In the genomic region with DNA sequence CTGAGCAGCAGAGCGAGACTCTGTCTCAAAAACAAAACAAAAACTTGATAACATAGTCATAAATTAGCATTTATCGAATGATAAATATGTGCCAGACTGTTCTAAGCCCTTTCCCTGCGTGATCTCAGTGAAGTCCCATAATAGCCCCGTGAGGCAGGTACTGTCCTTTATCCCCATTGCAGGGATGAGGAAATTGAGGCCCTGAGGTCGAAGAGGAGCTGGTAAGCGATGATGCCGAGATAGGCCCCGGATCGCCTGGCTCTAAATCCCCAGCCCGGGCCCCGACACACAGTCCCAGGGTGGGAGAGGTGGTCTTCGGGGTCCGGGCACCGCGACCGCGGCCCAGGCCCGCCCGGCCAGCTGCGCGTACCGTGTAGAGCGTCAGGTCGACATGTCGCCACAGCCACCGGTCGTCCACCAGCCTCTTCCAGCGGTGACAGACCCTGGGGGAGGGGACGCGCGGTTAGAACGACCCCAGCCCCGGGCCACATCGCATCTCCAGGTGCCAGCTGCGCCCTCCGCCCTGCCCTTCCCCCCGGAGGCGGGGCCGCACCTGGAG, we compare ENCODE assay signal across 8 cellular contexts. TPM values are rescaled to one million over a fixed set of nuclear protein-coding genes. Genes with fewer than 3 reads are reported as not detected.
DNase-seq lines count a peak whose midpoint lies in the region; ATAC-seq, FAIRE-seq and TF ChIP-seq lines count a peak whose summit lies in the region.

No MANE protein-coding gene starts in this region.

- H4K20me1 ChIP-seq in BLaER1 (peaks cover 10% of the 10 kb centered on the region), Karpas-422 (ENCODE audit: insufficient read depth, low read depth, low read length) (peaks cover 4% of the 10 kb centered on the region; the same call in 1 of the 2 replicates)

- H3K36me3 Mint-ChIP-seq in naive thymus-derived CD4-positive, alpha-beta T cell: peaks cover 12 to 30% (median 24%) of the 10 kb centered on the region in 5 donors

- H3K4me3 ChIP-seq in BLaER1: peak overlapping the region; percentile 99
- H3K4me3 ChIP-seq in Karpas-422 (ENCODE audit: low read length): peak overlapping the region; percentile 98
- H3K4me3 ChIP-seq in colonic mucosa: peak overlapping the region; percentile 99
- peak overlapping the region; percentile 100 for H3K4me3 ChIP-seq in naive thymus-derived CD4-positive, alpha-beta T cell (ENCODE audit: low read length)

- H3K27me3 ChIP-seq in BLaER1: no peaks in the 10 kb centered on the region
- no peaks in the 10 kb centered on the region for H3K27me3 ChIP-seq in Karpas-422 (ENCODE audit: low read length)
- H3K27me3 ChIP-seq in colonic mucosa: no peaks in the 10 kb centered on the region
- H3K27me3 ChIP-seq in naive thymus-derived CD4-positive, alpha-beta T cell (ENCODE audit: control insufficient read depth in 2 of 2, insufficient read depth in 2 of 2, low read length in 2 of 2): no peaks in the 10 kb centered on the region

- FAIRE-seq in RCC 7860 (lab: Jason Lieb, UNC): no peak

- POLR2A ChIA-PET in naive thymus-derived CD4-positive, alpha-beta T cell (lab: Charles Lee): interaction anchor here (0.6 to 2.5 kb wide), 10 partner anchors 9 to 491 kb away, joined by 3 to 19 read pairs (median 3); a partner anchor contains a TSS

- intact Hi-C loops in colonic mucosa (cut with DNase I): no loop called here
- intact Hi-C loops in naive thymus-derived CD4-positive, alpha-beta T cell (cut with micrococcal nuclease): loop anchor here (2.0 to 10.0 kb wide), 10 partner anchors 279 to 1896 kb away; a partner anchor contains a TSS

- H3K9me3 Mint-ChIP-seq in naive thymus-derived CD4-positive, alpha-beta T cell: peaks cover 0 to 17% (median 1%) of the 10 kb centered on the region in 11 donors

- H3K4me1 ChIP-seq in BLaER1 (peaks cover 28% of the 10 kb centered on the region), Karpas-422 (ENCODE audit: low read length) (peaks cover 17% of the 10 kb centered on the region), colonic mucosa (peaks cover 17% of the 10 kb centered on the region)
- peaks cover 9 to 14% of the 10 kb centered on the region in 2 donors for H3K4me1 ChIP-seq in naive thymus-derived CD4-positive, alpha-beta T cell (ENCODE audit: control insufficient read depth in 2 of 2, insufficient read depth in 2 of 2, low read length in 2 of 2)

- no peak for ATAC-seq in naive thymus-derived CD4-positive, alpha-beta T cell
- ATAC-seq in GM18520 (IDR thresholded peaks at IDR 0.05; ENCODE audit: unreplicated experiment) (no peak), GM21360 (IDR thresholded peaks at IDR 0.05; ENCODE audit: unreplicated experiment) (no peak)

- H3K27ac ChIP-seq in BLaER1 (peak overlapping the region; percentile 90), Karpas-422 (ENCODE audit: low read length) (peak overlapping the region; percentile 89), colonic mucosa (peak overlapping the region; percentile 99)
- H3K27ac ChIP-seq in naive thymus-derived CD4-positive, alpha-beta T cell (ENCODE audit: low read depth, low read length): peak overlapping the region; percentile 99

- H2AFZ ChIP-seq in Karpas-422 (ENCODE audit: low read length): peak overlapping the region; percentile 99; the same call in 1 of the 2 replicates

- H3K9me3 ChIP-seq in BLaER1 (peaks cover 31% of the 10 kb centered on the region), Karpas-422 (ENCODE audit: low read length) (no peaks in the 10 kb centered on the region; the same call in 1 of the 2 replicates), colonic mucosa (no peaks in the 10 kb centered on the region)
- H3K9me3 ChIP-seq in naive thymus-derived CD4-positive, alpha-beta T cell (ENCODE audit: control insufficient read depth in 2 of 3, low read length in 3 of 3): no peaks in the 10 kb centered on the region

- peaks cover 46% of the 10 kb centered on the region for H3K79me2 ChIP-seq in Karpas-422 (ENCODE audit: low read length)

- no peak for TF ChIP-seq CTCF in colonic mucosa (IDR thresholded peaks at IDR 0.05)

- H3K4me2 ChIP-seq in BLaER1: peak overlapping the region; percentile 84
- peak overlapping the region; percentile 85 for H3K4me2 ChIP-seq in Karpas-422 (ENCODE audit: low read depth, low read length, poor library complexity, severe bottlenecking)

- H3K27me3 Mint-ChIP-seq in naive thymus-derived CD4-positive, alpha-beta T cell: no peaks in the 10 kb centered on the region

- H3K36me3 ChIP-seq in BLaER1: peaks cover 41% of the 10 kb centered on the region
- H3K36me3 ChIP-seq in Karpas-422 (ENCODE audit: insufficient read depth, low read length): peaks cover 12% of the 10 kb centered on the region; the same call in 1 of the 2 replicates
- H3K36me3 ChIP-seq in colonic mucosa: no peaks in the 10 kb centered on the region
- peaks cover 0 to 15% (median 0%) of the 10 kb centered on the region in 3 experiments for H3K36me3 ChIP-seq in naive thymus-derived CD4-positive, alpha-beta T cell (ENCODE audit: control insufficient read depth in 2 of 3, insufficient read depth in 3 of 3, low read length in 3 of 3)

- no peaks in the 10 kb centered on the region for H3K9me2 ChIP-seq in Karpas-422 (replicated peaks; ENCODE audit: insufficient read depth, low read length)

- H3K4me3 Mint-ChIP-seq in naive thymus-derived CD4-positive, alpha-beta T cell: peak overlapping the region; percentile 81 to 96 (median 90)

- no peak for DNase-seq in Karpas-422
- no peak for DNase-seq in colonic mucosa
- no peak for DNase-seq in naive thymus-derived CD4-positive, alpha-beta T cell
- no peak for DNase-seq in RCC 7860 (ENCODE audit: low spot score)
- no peak for DNase-seq in stimulated activated CD4-positive, alpha-beta T cell treated with anti-CD3 and anti-CD28 coated beads, Interleukin-1b, Interleukin-23, amount 100 ng/mL, for 48 hours

- H3K4me1 Mint-ChIP-seq in naive thymus-derived CD4-positive, alpha-beta T cell: peaks cover 19 to 42% (median 32%) of the 10 kb centered on the region in 7 donors

- H3K9ac ChIP-seq in BLaER1 (peak overlapping the region; percentile 94), Karpas-422 (ENCODE audit: low read length) (peak overlapping the region; percentile 98), colonic mucosa (ENCODE audit: low read depth in 2 of 2, low read length in 2 of 2) (peak overlapping the region; percentile 94 to 98)

- CTCF ChIA-PET in naive thymus-derived CD4-positive, alpha-beta T cell (lab: Charles Lee): interaction anchor here (1.1 kb wide), 1 partner anchor 8 kb away, joined by 4 read pairs; no protein-coding TSS in a partner anchor

- peak overlapping the region; percentile 78 to 97 (median 90) for H3K27ac Mint-ChIP-seq in naive thymus-derived CD4-positive, alpha-beta T cell

RNA-seq across cellular contexts. Expression of a gene that starts 0.6 kb away (rescaled TPM):
- 31.5 and 40.7 TPM in 2 replicates for total RNA-seq in Karpas-422 (2014; rRNA removed; shearing (Covaris generic); ENCODE audit: low replicate concordance)
- total RNA-seq in colonic mucosa: 10 to 100 TPM; 30.5 to 30.7 TPM
- 10 to 100 TPM; 16.8 to 36.2 (median 34.0) TPM for total RNA-seq in naive thymus-derived CD4-positive, alpha-beta T cell
- 10 to 100 TPM in 1 of 2 donors, 1 to 10 TPM in 1; 8.5 to 16.1 TPM for polyA plus RNA-seq in naive thymus-derived CD4-positive, alpha-beta T cell

RNA-seq across cellular contexts. Expression of a gene that starts 9.5 kb away (rescaled TPM):
- 303 and 490 TPM in 2 replicates for total RNA-seq in Karpas-422 (2014; rRNA removed; shearing (Covaris generic); ENCODE audit: low replicate concordance)
- 100 to 1,000 TPM; 316 to 384 TPM for total RNA-seq in colonic mucosa
- total RNA-seq in naive thymus-derived CD4-positive, alpha-beta T cell: 100 to 1,000 TPM; 182 to 375 (median 198) TPM
- polyA plus RNA-seq in naive thymus-derived CD4-positive, alpha-beta T cell: 100 to 1,000 TPM; 613 to 717 TPM

RNA-seq across cellular contexts. Expression of a gene that starts 16.9 kb away (rescaled TPM):
- total RNA-seq in Karpas-422 (2014; rRNA removed; shearing (Covaris generic); ENCODE audit: low replicate concordance): 56.9 and 119 TPM in 2 replicates
- total RNA-seq in colonic mucosa: 10 to 100 TPM; 47.9 to 88.3 TPM
- 10 to 100 TPM; 41.4 to 93.2 (median 61.1) TPM for total RNA-seq in naive thymus-derived CD4-positive, alpha-beta T cell
- 10 to 100 TPM; 88.9 to 94.7 TPM for polyA plus RNA-seq in naive thymus-derived CD4-positive, alpha-beta T cell

RNA-seq across cellular contexts. Expression of a gene that starts 49.7 kb away (rescaled TPM):
- total RNA-seq in Karpas-422 (2014; rRNA removed; shearing (Covaris generic); ENCODE audit: low replicate concordance): 7.3 and 10.4 TPM in 2 replicates
- total RNA-seq in colonic mucosa: 10 to 100 TPM in 1 of 2 donors, 1 to 10 TPM in 1; 9.2 to 10.5 TPM
- 10 to 100 TPM in 3 of 5 experiments, 1 to 10 TPM in 2; 5.1 to 24.8 (median 13.0) TPM for total RNA-seq in naive thymus-derived CD4-positive, alpha-beta T cell
- 10 to 100 TPM in 1 of 2 donors, 1 to 10 TPM in 1; 6.2 to 10.0 TPM for polyA plus RNA-seq in naive thymus-derived CD4-positive, alpha-beta T cell
